8 cellular contexts compared by ENCODE assay signal in the genomic region with DNA sequence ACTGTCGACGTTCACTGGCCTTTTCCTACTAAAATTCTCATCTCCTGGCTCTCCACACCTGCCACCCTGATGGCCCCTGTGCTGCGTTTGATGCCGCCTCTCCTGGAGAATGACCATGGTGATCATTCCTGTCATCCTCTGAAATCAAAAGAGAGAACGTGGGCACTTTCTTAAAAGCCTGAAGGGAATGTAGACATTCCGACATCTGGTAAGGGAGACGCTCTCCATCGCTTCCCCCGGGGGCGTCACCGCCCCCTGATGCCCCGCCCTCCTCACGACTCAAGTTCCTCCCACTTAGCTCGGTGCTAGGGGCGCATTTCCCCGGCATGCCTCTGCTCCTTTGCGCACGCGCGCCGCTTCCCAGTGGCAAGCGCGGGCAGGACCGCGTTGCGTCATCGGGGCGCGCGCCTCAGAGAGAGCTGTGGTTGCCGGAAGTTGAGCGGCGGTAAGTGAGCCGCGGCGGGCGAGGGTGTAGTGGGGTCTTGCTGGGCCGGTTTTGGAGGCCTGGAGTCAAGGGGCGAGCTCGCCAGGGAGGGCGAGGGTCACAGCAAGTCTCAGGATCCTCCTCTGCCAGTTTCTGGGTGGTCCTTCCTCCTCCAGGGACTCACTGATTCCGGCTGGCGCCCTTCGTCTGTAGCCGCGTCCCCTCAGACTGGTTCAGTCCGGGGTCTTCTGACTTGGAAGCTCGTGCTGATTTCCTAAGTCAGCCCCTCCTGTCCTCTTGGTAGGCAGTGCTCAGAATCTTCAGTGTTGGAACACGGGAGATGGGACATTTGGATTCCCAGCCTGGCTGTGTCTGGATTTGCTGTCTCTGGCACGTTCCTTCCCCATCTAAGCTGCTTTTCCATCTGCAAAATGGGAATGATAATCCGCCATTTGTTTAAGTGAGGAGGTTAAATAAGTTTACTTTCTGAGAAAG. TPM values are rescaled to one million over a fixed set of nuclear protein-coding genes. Genes with fewer than 3 reads are reported as not detected.
DNase-seq lines count a peak whose midpoint lies in the region; ATAC-seq lines count a peak whose summit lies in the region.

A gene with protein sequence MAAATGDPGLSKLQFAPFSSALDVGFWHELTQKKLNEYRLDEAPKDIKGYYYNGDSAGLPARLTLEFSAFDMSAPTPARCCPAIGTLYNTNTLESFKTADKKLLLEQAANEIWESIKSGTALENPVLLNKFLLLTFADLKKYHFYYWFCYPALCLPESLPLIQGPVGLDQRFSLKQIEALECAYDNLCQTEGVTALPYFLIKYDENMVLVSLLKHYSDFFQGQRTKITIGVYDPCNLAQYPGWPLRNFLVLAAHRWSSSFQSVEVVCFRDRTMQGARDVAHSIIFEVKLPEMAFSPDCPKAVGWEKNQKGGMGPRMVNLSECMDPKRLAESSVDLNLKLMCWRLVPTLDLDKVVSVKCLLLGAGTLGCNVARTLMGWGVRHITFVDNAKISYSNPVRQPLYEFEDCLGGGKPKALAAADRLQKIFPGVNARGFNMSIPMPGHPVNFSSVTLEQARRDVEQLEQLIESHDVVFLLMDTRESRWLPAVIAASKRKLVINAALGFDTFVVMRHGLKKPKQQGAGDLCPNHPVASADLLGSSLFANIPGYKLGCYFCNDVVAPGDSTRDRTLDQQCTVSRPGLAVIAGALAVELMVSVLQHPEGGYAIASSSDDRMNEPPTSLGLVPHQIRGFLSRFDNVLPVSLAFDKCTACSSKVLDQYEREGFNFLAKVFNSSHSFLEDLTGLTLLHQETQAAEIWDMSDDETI (plus strand): TSS at position 412 of the 919 bp plus-strand sequence. CDS start 26,299 bp downstream, outside the sequence.

- ATAC-seq in GM19351 (IDR thresholded peaks at IDR 0.05; ENCODE audit: unreplicated experiment) (peak; percentile 94), HG03521 (IDR thresholded peaks at IDR 0.05; ENCODE audit: unreplicated experiment) (peak; percentile 98), left lobe of liver (peak; percentile 98)

- DNase-seq in C1 segment of cervical spinal cord (lab: John Stamatoyannopoulos, UW): peak; percentile 60 to 97 (median 90)
- DNase-seq in NCI-H748 (lab: John Stamatoyannopoulos, UW; ENCODE audit: unreplicated experiment): peak; percentile 93
- peak; percentile 96 for DNase-seq in activated CD4-positive, alpha-beta T cell treated with anti-CD3 and anti-CD28 coated beads, Interleukin-2, amount 50 U/mL, for 1 hour
- DNase-seq in dedifferentiated amniotic fluid mesenchymal stem cell (ENCODE audit: extremely low spot score): peak; percentile 96
- peak; percentile 97 for DNase-seq in left lobe of liver (ENCODE audit: low spot score)
- DNase-seq in stimulated activated CD4-positive, alpha-beta T cell treated with anti-CD3 and anti-CD28 coated beads, Interleukin-2, amount 100 ng/mL, for 4 hours (ENCODE audit: low read depth): peak; percentile 96

RNA-seq across cellular contexts. Expression of the gene that starts here (rescaled TPM):
- 12.2 TPM for total RNA-seq in left lobe of liver

Comparison
In these comparisons a context has a peak if more than half of its experiments do, and no peak if none do; other contexts are left out.
1. Peak in every context shown above with its lines: DNase-seq and ATAC-seq.